In genomic region chr6:5850848-5851255, GRCh38 we compare ENCODE assay signal across 9 cellular contexts.
A peak's percentile ranks its signal among the peaks of the same experiment; 100 is the strongest.
DNase-seq lines count a peak whose midpoint lies in the region; ATAC-seq and TF ChIP-seq lines count a peak whose summit lies in the region.
"Had no signal": no experiment of that assay in that cellular context is flagged by ENCODE, and none has a peak within 500 bp of the region (broad histone marks: within the 10 kb centered on the region; RNA-seq: fewer than 3 reads in every experiment).

No MANE protein-coding gene starts in this region.

- H3K27me3 ChIP-seq in right cardiac atrium (ENCODE audit: control insufficient read depth, insufficient read depth), result no peaks in the 10 kb centered on the region

- no peaks in the 10 kb centered on the region for H3K36me3 ChIP-seq in OCI-LY7 (ENCODE audit: insufficient read depth, low read length)

- POLR2A ChIA-PET in OCI-LY7 (lab: Charles Lee), result no interaction called here

- CTCF ChIA-PET in OCI-LY7 (lab: Charles Lee; ENCODE audit: unreplicated experiment), result no interaction called here

- peak overlapping the region; percentile 36; the same call in 1 of the 2 replicates for H3K4me2 ChIP-seq in OCI-LY7 (ENCODE audit: low read length)

- H2AFZ ChIP-seq in OCI-LY7 (ENCODE audit: low read length), result no peak overlapping the region

- WGBS in right cardiac atrium, result 7% methylated on average over 16 of the region's 16 CpGs

- ATAC-seq in right cardiac atrium, result peak in 1 of 2 donors; percentile 15
- ATAC-seq in stimulated activated naive B cell treated with anti-CD40 and anti-IgM and Interleukin-4, amounts not matched to agents 10 μg/mL and 1 μg/mL and 100 μg/mL, for 72 hours (replicated peaks), result peak; percentile 59 to 64

- no peaks in the 10 kb centered on the region for H3K4me1 ChIP-seq in OCI-LY7 (ENCODE audit: insufficient read depth, low read length, poor library complexity, severe bottlenecking)
- peaks cover 3% of the 10 kb centered on the region for H3K4me1 ChIP-seq in right cardiac atrium (ENCODE audit: control insufficient read depth, insufficient read depth, low read length)

- H3K9me2 ChIP-seq in OCI-LY7 (ENCODE audit: insufficient read depth, low read length), result no peaks in the 10 kb centered on the region

- H3K27me3 Mint-ChIP-seq in stimulated activated naive B cell treated with anti-CD40 and anti-IgM and Interleukin-4, amounts not matched to agents 10 μg/mL and 1 μg/mL and 100 μg/mL, for 72 hours, result peaks cover 13 to 17% of the 10 kb centered on the region in 2 donors

- peak overlapping the region; percentile 79 to 80 for H3K4me3 Mint-ChIP-seq in stimulated activated naive B cell treated with anti-CD40 and anti-IgM and Interleukin-4, amounts not matched to agents 10 μg/mL and 1 μg/mL and 100 μg/mL, for 72 hours

- H3K9me3 ChIP-seq in OCI-LY7 (ENCODE audit: low read length) (no peaks in the 10 kb centered on the region), right cardiac atrium (ENCODE audit: control insufficient read depth, low read length) (no peaks in the 10 kb centered on the region)

- no peaks in the 10 kb centered on the region for H4K20me1 ChIP-seq in OCI-LY7 (ENCODE audit: insufficient read depth, low read length)

- no peaks in the 10 kb centered on the region for H3K36me3 Mint-ChIP-seq in stimulated activated naive B cell treated with anti-CD40 and anti-IgM and Interleukin-4, amounts not matched to agents 10 μg/mL and 1 μg/mL and 100 μg/mL, for 72 hours

- H3K4me1 Mint-ChIP-seq in stimulated activated naive B cell treated with anti-CD40 and anti-IgM and Interleukin-4, amounts not matched to agents 10 μg/mL and 1 μg/mL and 100 μg/mL, for 72 hours, result peaks cover 0 to 5% of the 10 kb centered on the region in 2 donors

- H3K9me3 Mint-ChIP-seq in stimulated activated naive B cell treated with anti-CD40 and anti-IgM and Interleukin-4, amounts not matched to agents 10 μg/mL and 1 μg/mL and 100 μg/mL, for 72 hours, result no peaks in the 10 kb centered on the region

- H3K27ac Mint-ChIP-seq in stimulated activated naive B cell treated with anti-CD40 and anti-IgM and Interleukin-4, amounts not matched to agents 10 μg/mL and 1 μg/mL and 100 μg/mL, for 72 hours, result peak overlapping the region; percentile 37

- DNase-seq in NCI-H748 (lab: John Stamatoyannopoulos, UW; ENCODE audit: unreplicated experiment) (peak; percentile 81), NCI-H748 treated with DMSO at 0.1 percent for 48 hours (lab: John Stamatoyannopoulos, UW) (no peak), OCI-LY7 (ENCODE audit: low spot score) (no peak), right cardiac atrium (no peak), NCI-H446 (lab: John Stamatoyannopoulos, UW) (no peak), KBM-7 (no peak), LoVo (ENCODE audit: low spot score) (no peak)
- DNase-seq in stimulated activated naive B cell treated with anti-CD40 and anti-IgM and Interleukin-4, amounts not matched to agents 10 μg/mL and 1 μg/mL and 100 μg/mL, for 72 hours, result no peak

- TF ChIP-seq CTCF in OCI-LY7 (conservative IDR thresholded peaks at IDR 0.05; ENCODE audit: low read length), result no peak

- no TSS peak for BruUV-seq in OCI-LY7 (replicated peaks; lab: Mats Ljungman, UMichigan)

- H3K4me3 ChIP-seq in OCI-LY7 (ENCODE audit: low read depth, low read length, poor library complexity, severe bottlenecking), result no peak overlapping the region
- peak overlapping the region; percentile 43 for H3K4me3 ChIP-seq in right cardiac atrium (ENCODE audit: low read length)

- in situ Hi-C loops in KBM-7 (cut with MboI; ENCODE audit: low pct_unique_long_range_greater_than_20kb, low sequenced_read_pairs), result no loop called here

- intact Hi-C loops in OCI-LY7 (cut with micrococcal nuclease; ENCODE audit: unreplicated experiment) (no loop called here), right cardiac atrium (cut with DNase I) (no loop called here)

- no peaks in the 10 kb centered on the region for H3K79me2 ChIP-seq in OCI-LY7 (ENCODE audit: insufficient read depth, low read depth, low read length)

- H3K27ac ChIP-seq in OCI-LY7 (ENCODE audit: low read depth, low read length, poor library complexity, severe bottlenecking) (no peak overlapping the region), right cardiac atrium (ENCODE audit: low read length) (no peak overlapping the region)
- H3K27ac ChIP-seq: HL-60 had no signal
